19 cellular contexts compared by ENCODE assay signal in genomic region chr4:187235456-187236170, GRCh38.
A peak's percentile ranks its signal among the peaks of the same experiment; 100 is the strongest.
DNase-seq lines count a peak whose midpoint lies in the region; ATAC-seq and TF ChIP-seq lines count a peak whose summit lies in the region.
"Had no signal": no experiment of that assay in that cellular context is flagged by ENCODE, and none has a peak within 500 bp of the region (broad histone marks: within the 10 kb centered on the region; RNA-seq: fewer than 3 reads in every experiment).

No MANE protein-coding gene starts in this region.

- no peaks in the 10 kb centered on the region for H3K36me3 ChIP-seq in Caco-2 (ENCODE audit: control insufficient read depth, insufficient read depth, low read length)
- H3K36me3 ChIP-seq: heart right ventricle had no signal

- H3K27ac Mint-ChIP-seq in osteocyte (ENCODE audit: unreplicated experiment): peak overlapping the region; percentile 39
- no peak overlapping the region for H3K27ac Mint-ChIP-seq in Caco-2 (ENCODE audit: unreplicated experiment)
- H3K27ac Mint-ChIP-seq in WTC11: no peak overlapping the region
- H3K27ac Mint-ChIP-seq: activated naive CD8-positive, alpha-beta T cell; natural killer cell treated with Interleukin-12 subunit alpha and Interleukin-12 subunit beta and Interleukin-15 and Interleukin-18, amount 100 ng/mL, for 72 hours; stimulated activated naive CD8-positive, alpha-beta T cell treated with anti-CD3 and anti-CD28 coated beads, Interleukin-15, Interleukin-2, amounts not matched to agents 100 ng/mL and 50 ng/mL, for 24 hours; T-helper 1 cell treated with Interleukin-12 subunit alpha and Interleukin-12 subunit beta and Interleukin-4 antibody, amounts not matched to agents 30 μg/mL and 1 μg/mL, for 36 hours had no signal

- peak overlapping the region; percentile 22 for H3K4me3 ChIP-seq in epithelial cell of proximal tubule (ENCODE audit: low read depth, low read length)
- H3K4me3 ChIP-seq in Caco-2 (ENCODE audit: low read depth, low read length): no peak overlapping the region
- H3K4me3 ChIP-seq: heart right ventricle, skin epidermis had no signal

- TF ChIP-seq CTCF in epithelial cell of proximal tubule (conservative IDR thresholded peaks at IDR 0.05; ENCODE audit: low read depth, low read length) (no peak), osteocyte (IDR thresholded peaks at IDR 0.05) (no peak), Caco-2 (IDR thresholded peaks at IDR 0.05; ENCODE audit: insufficient read depth in 1 of 2, low read depth in 1 of 2, low read length in 1 of 2, severe bottlenecking in 1 of 2, unreplicated experiment in 1 of 2) (no peak), WTC11 (IDR thresholded peaks at IDR 0.05) (no peak)

- H3K4me1 Mint-ChIP-seq in osteocyte (ENCODE audit: unreplicated experiment) (peaks cover 44% of the 10 kb centered on the region), Caco-2 (ENCODE audit: low read depth, unreplicated experiment) (no peaks in the 10 kb centered on the region), WTC11 (no peaks in the 10 kb centered on the region; the same call in 1 of the 2 replicates)

- no TSS peak for BruUV-seq in Caco-2 (replicated peaks; lab: Mats Ljungman, UMichigan)

- H3K27me3 ChIP-seq in Caco-2 (replicated peaks; ENCODE audit: control insufficient read depth, insufficient read depth, low read length): no peaks in the 10 kb centered on the region
- H3K27me3 ChIP-seq: heart right ventricle had no signal

- H3K36me3 Mint-ChIP-seq in osteocyte (ENCODE audit: unreplicated experiment) (no peaks in the 10 kb centered on the region), Caco-2 (ENCODE audit: insufficient read depth, unreplicated experiment) (no peaks in the 10 kb centered on the region), WTC11 (no peaks in the 10 kb centered on the region)
- H3K36me3 Mint-ChIP-seq: activated naive CD8-positive, alpha-beta T cell had no signal

- ATAC-seq in GM18519 (IDR thresholded peaks at IDR 0.05; ENCODE audit: low FRiP score, unreplicated experiment) (no peak), WTC11 (no peak), HG02571 (IDR thresholded peaks at IDR 0.05; ENCODE audit: unreplicated experiment) (no peak)
- ATAC-seq: heart right ventricle; natural killer cell treated with Interleukin-12 subunit alpha and Interleukin-12 subunit beta and Interleukin-15 and Interleukin-18, amount 100 ng/mL, for 72 hours had no signal

- DNase-seq in Ammon's horn (ENCODE audit: low spot score) (peak; percentile 73), RPMI7951 (ENCODE audit: low read depth) (peak; percentile 36), epithelial cell of proximal tubule (ENCODE audit: low read depth) (peak; percentile 67), osteocyte (ENCODE audit: extremely low spot score, unreplicated experiment) (no peak), Caco-2 (no peak), WTC11 (ENCODE audit: low spot score) (no peak)
- DNase-seq: activated CD4-positive, CD25-positive, alpha-beta regulatory T cell treated with anti-CD3 and anti-CD28 coated beads, Interleukin-2, amount 50 U/mL, for 72 hours; heart right ventricle; KG1; NCI-H146; NCI-H446 treated with DMSO at 0.1 percent for 48 hours; RPMI8226 had no signal

- no peaks in the 10 kb centered on the region for H3K9me3 Mint-ChIP-seq in osteocyte (ENCODE audit: unreplicated experiment)
- H3K9me3 Mint-ChIP-seq in Caco-2 (ENCODE audit: unreplicated experiment): no peaks in the 10 kb centered on the region
- no peaks in the 10 kb centered on the region for H3K9me3 Mint-ChIP-seq in WTC11

- CTCF ChIA-PET in Caco-2 (lab: Charles Lee) (no interaction called here), WTC11 (lab: Charles Lee) (no interaction called here)

- no peaks in the 10 kb centered on the region for H3K4me1 ChIP-seq in Caco-2

- H3K27me3 Mint-ChIP-seq in osteocyte (ENCODE audit: unreplicated experiment) (no peaks in the 10 kb centered on the region), Caco-2 (ENCODE audit: insufficient read depth, unreplicated experiment) (peaks cover 8% of the 10 kb centered on the region), WTC11 (ENCODE audit: low read depth) (no peaks in the 10 kb centered on the region)
- H3K27me3 Mint-ChIP-seq: activated naive CD8-positive, alpha-beta T cell; natural killer cell treated with Interleukin-12 subunit alpha and Interleukin-12 subunit beta and Interleukin-15 and Interleukin-18, amount 100 ng/mL, for 72 hours; stimulated activated naive CD8-positive, alpha-beta T cell treated with anti-CD3 and anti-CD28 coated beads, Interleukin-15, Interleukin-2, amounts not matched to agents 100 ng/mL and 50 ng/mL, for 24 hours had no signal

- intact Hi-C loops in Caco-2 (cut with micrococcal nuclease; ENCODE audit: unreplicated experiment): no loop called here

- POLR2A ChIA-PET in Caco-2 (lab: Charles Lee) (no interaction called here), WTC11 (lab: Charles Lee) (no interaction called here)

- H3K4me3 Mint-ChIP-seq in osteocyte (ENCODE audit: unreplicated experiment) (no peak overlapping the region), Caco-2 (ENCODE audit: unreplicated experiment) (no peak overlapping the region), WTC11 (no peak overlapping the region)
- H3K4me3 Mint-ChIP-seq: activated naive CD8-positive, alpha-beta T cell; natural killer cell treated with Interleukin-12 subunit alpha and Interleukin-12 subunit beta and Interleukin-15 and Interleukin-18, amount 100 ng/mL, for 72 hours; stimulated activated naive CD8-positive, alpha-beta T cell treated with anti-CD3 and anti-CD28 coated beads, Interleukin-15, Interleukin-2, amounts not matched to agents 100 ng/mL and 50 ng/mL, for 24 hours; T-helper 1 cell treated with Interleukin-12 subunit alpha and Interleukin-12 subunit beta and Interleukin-4 antibody, amounts not matched to agents 30 μg/mL and 1 μg/mL, for 36 hours had no signal

- no peaks in the 10 kb centered on the region for H3K9me3 ChIP-seq in Caco-2
- H3K9me3 ChIP-seq: heart right ventricle had no signal

TF ChIP-seq in WTC11, 78 proteins besides CTCF, POLR2A, EP300 and RAD21:
- TF ChIP-seq MYBL2 (CRISPR knock-in tag; IDR thresholded peaks at IDR 0.05) (no peak), IRF1 (CRISPR knock-in tag; IDR thresholded peaks at IDR 0.05) (no peak), USF1 (CRISPR knock-in tag; IDR thresholded peaks at IDR 0.05) (no peak), MXD4 (CRISPR knock-in tag; IDR thresholded peaks at IDR 0.05; ENCODE audit: borderline replicate concordance) (no peak), RORB (CRISPR knock-in tag; IDR thresholded peaks at IDR 0.05) (no peak), AFF4 (CRISPR knock-in tag; IDR thresholded peaks at IDR 0.05; ENCODE audit: borderline replicate concordance) (no peak), SP1 (CRISPR knock-in tag; conservative IDR thresholded peaks at IDR 0.05) (no peak), MAX (CRISPR knock-in tag; IDR thresholded peaks at IDR 0.05) (no peak)

Comparison
In these comparisons a context has a peak if more than half of its experiments do, and no peak if none do; other contexts are left out.
1. DNase-seq: peak in Ammon's horn (single experiment), RPMI7951 (single experiment) and epithelial cell of proximal tubule (single experiment); none in osteocyte (single experiment), Caco-2 (0 of 2) and WTC11 (single experiment).